ENCODE assay signal across 10 cellular contexts in the genomic region with DNA sequence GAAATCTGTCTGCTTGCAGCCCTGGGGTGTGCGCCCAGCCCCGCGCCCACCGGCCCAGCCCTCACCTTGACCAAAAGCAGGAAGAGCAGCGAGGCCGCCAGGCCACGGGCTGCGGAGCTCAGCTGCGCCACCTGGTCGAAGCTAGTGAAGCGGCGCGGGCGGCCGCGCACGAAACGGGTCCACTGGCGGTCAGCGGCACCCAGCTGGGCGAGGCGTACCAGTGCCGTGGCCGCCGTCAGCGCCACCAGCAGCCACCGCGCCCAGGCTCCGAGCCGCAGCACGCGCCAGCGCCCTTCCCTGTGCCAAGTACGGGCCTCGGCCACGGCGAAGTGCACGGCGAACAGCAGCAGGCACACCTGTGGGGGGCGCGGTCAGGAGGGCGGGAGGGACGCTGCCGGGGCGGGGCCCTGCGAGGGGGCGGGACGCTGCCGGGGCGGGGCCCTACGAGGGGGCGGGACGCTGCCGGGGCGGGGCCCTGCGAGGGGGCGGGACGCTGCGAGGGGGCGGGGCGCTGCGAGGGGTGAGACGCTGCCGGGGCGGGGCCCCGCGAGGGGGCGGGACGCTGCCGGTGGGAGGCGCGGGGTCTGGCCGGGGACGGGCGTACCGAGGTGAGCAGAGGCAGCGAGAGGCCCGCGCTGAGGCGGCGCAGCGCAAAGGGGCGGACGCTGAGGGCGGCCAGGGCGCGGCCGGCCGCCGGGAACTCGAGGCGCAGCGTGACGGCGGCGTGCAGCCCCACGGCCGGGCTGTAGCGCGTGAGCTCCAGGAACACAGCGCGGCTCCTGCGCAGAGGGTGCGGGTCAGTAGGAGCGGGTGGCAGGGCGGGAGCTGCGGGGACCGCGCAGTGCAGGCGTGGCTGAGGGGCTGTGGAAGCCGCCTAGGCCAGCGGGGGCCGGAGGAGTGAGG. TPM values are rescaled to one million over a fixed set of nuclear protein-coding genes. Genes with fewer than 3 reads are reported as not detected.
DNase-seq lines count a peak whose midpoint lies in the region; ATAC-seq, FAIRE-seq and TF ChIP-seq lines count a peak whose summit lies in the region.
"Had no signal": no experiment of that assay in that cellular context is flagged by ENCODE, and none has a peak within 500 bp of the region (broad histone marks: within the 10 kb centered on the region; RNA-seq: fewer than 3 reads in every experiment).

No MANE protein-coding gene starts in this region.

- intact Hi-C loops in HepG2 (cut with micrococcal nuclease; ENCODE audit: unreplicated experiment) = no loop called here

- H4K20me1 ChIP-seq in HepG2 (ENCODE audit: insufficient read depth, low read length) = no peaks in the 10 kb centered on the region

- H3K9me3 ChIP-seq in HepG2 (ENCODE audit: low read length) (no peaks in the 10 kb centered on the region), upper lobe of left lung (no peaks in the 10 kb centered on the region)
- H3K9me3 ChIP-seq: BLaER1 treated with 17β-estradiol and CSF1 and Interleukin-3, amounts not matched to agents 10 nM and 100 nM had no signal

- TF ChIP-seq RAD21 in HepG2 (CRISPR knock-in tag; IDR thresholded peaks at IDR 0.05) = no peak

- H3K4me3 ChIP-seq in HepG2 (replicated peaks in 1 of 3; ENCODE audit: insufficient read depth in 1 of 3, low read depth in 2 of 3, low read length in 3 of 3) (no peak overlapping the region), upper lobe of left lung (peak overlapping the region in 3 of 4 donors; percentile 28 to 38 (median 36))
- H3K4me3 ChIP-seq: BLaER1 treated with 17β-estradiol and CSF1 and Interleukin-3, amounts not matched to agents 10 nM and 100 nM had no signal

- peak; percentile 75 for DNase-seq in activated effector memory CD4-positive, alpha-beta T cell treated with anti-CD3 and anti-CD28 coated beads, Interleukin-2, amount 50 U/mL, for 16 hours
- DNase-seq in activated effector memory CD4-positive, alpha-beta T cell treated with Interleukin-2 at 50 U/mL for 16 hours = no peak
- DNase-seq in ecto neural progenitor cell (ENCODE audit: low spot score) (peak; percentile 97), HepG2 (ENCODE audit: low spot score) (no peak), upper lobe of left lung (peak; percentile 89 to 95), medulla oblongata (ENCODE audit: extremely low spot score) (no peak), SHP77 (lab: John Stamatoyannopoulos, UW) (no peak)
- DNase-seq in activated CD8-positive, alpha-beta memory T cell treated with anti-CD3 and anti-CD28 coated beads, Interleukin-2, amount 50 U/mL, for 48 hours = no peak

- H3K4me1 ChIP-seq in HepG2 (ENCODE audit: insufficient read depth, low read length) (no peaks in the 10 kb centered on the region), upper lobe of left lung (peaks cover 4 to 15% (median 9%) of the 10 kb centered on the region in 4 donors)

- no peaks in the 10 kb centered on the region for H3K79me2 ChIP-seq in HepG2 (ENCODE audit: insufficient read depth, low read length)

- no peak overlapping the region for H3K4me2 ChIP-seq in HepG2 (ENCODE audit: low read depth, low read length)
- H3K4me2 ChIP-seq: BLaER1 treated with 17β-estradiol and CSF1 and Interleukin-3, amounts not matched to agents 10 nM and 100 nM; KMS-11 had no signal

- 98% methylated on average over 111 of the region's 113 CpGs for WGBS in HepG2 (ENCODE audit: low lambda C conversion rate)
- WGBS in upper lobe of left lung, 2 donors = 76 to 93% methylated on average over 31 to 59 of the region's 113 CpGs

- in situ Hi-C loops in HepG2 (cut with HindIII; ENCODE audit: extremely low pct_ligation_motif_present, low pct_unique_long_range_greater_than_20kb) = no loop called here

- no TSS peak for BruUV-seq in HepG2 (replicated peaks; lab: Mats Ljungman, UMichigan)

- no peak for TF ChIP-seq POLR2A in HepG2 (IDR thresholded peaks at IDR 0.05; ENCODE audit: insufficient read depth in 1 of 2, low read depth in 2 of 2, low read length in 2 of 2)
- peak in 1 of 4 donors; percentile 34 for TF ChIP-seq POLR2A in upper lobe of left lung (IDR thresholded peaks at IDR 0.05)

- ATAC-seq in HepG2 (no peak), upper lobe of left lung (ENCODE audit: low FRiP score in 2 of 2) (peak; percentile 40 to 65)

- H3K36me3 ChIP-seq in HepG2 (replicated peaks in 1 of 2; ENCODE audit: control insufficient read depth in 1 of 2, insufficient read depth in 2 of 2, low read length in 2 of 2) = peaks cover 11 to 38% of the 10 kb centered on the region in 2 experiments; a peak in 4 of 5 replicates
- H3K36me3 ChIP-seq in upper lobe of left lung = peaks cover 14 to 97% (median 82%) of the 10 kb centered on the region in 4 donors

- CTCF ChIA-PET in HepG2 (lab: Yijun Ruan, JAX; ENCODE audit: low intra/inter-chr PET ratio, low total read pairs) = no interaction called here

- POLR2A ChIA-PET in HepG2 (lab: Yijun Ruan, JAX) = interaction anchor here (0.6 kb wide), 1 partner anchor 413 kb away, joined by 5 read pairs; a partner anchor contains a TSS

- no peak for TF ChIP-seq EP300 in HepG2 (IDR thresholded peaks at IDR 0.05; ENCODE audit: low read depth in 2 of 2, low read length in 2 of 2)
- TF ChIP-seq EP300 in HepG2 (CRISPR knock-in tag; IDR thresholded peaks at IDR 0.05; ENCODE audit: borderline replicate concordance) = no peak
- no peak for TF ChIP-seq EP300 in upper lobe of left lung (IDR thresholded peaks at IDR 0.05)

- H2AFZ ChIP-seq in HepG2 (ENCODE audit: low read length) = no peak overlapping the region

- H3K27ac ChIP-seq in HepG2 (ENCODE audit: extremely low read length, insufficient read depth, low read length) (no peak overlapping the region), upper lobe of left lung (peak overlapping the region in 3 of 4 donors; percentile 44 to 67 (median 63))
- H3K27ac ChIP-seq: BLaER1 treated with 17β-estradiol and CSF1 and Interleukin-3, amounts not matched to agents 10 nM and 100 nM; KMS-11 had no signal

- no peaks in the 10 kb centered on the region for H3K27me3 ChIP-seq in HepG2 (ENCODE audit: control insufficient read depth in 1 of 2, insufficient read depth in 2 of 2, low read length in 2 of 2)
- no peaks in the 10 kb centered on the region for H3K27me3 ChIP-seq in upper lobe of left lung
- H3K27me3 ChIP-seq: BLaER1 treated with 17β-estradiol and CSF1 and Interleukin-3, amounts not matched to agents 10 nM and 100 nM had no signal

- H3K9ac ChIP-seq in HepG2 (ENCODE audit: insufficient read depth, low read depth, low read length) = no peak overlapping the region
- H3K9ac ChIP-seq: BLaER1 treated with 17β-estradiol and CSF1 and Interleukin-3, amounts not matched to agents 10 nM and 100 nM; KMS-11 had no signal

- FAIRE-seq in HepG2 (lab: Jason Lieb, UNC) = no peak

- TF ChIP-seq CTCF in HepG2 (CRISPR knock-in tag; IDR thresholded peaks at IDR 0.05) (no peak), upper lobe of left lung (IDR thresholded peaks at IDR 0.05) (peak in 5 of 6 experiments; percentile 24 to 76 (median 64))

RNA-seq across cellular contexts. Expression of a gene that starts 43.3 kb away (rescaled TPM):
- 10.3 and 19.6 TPM in 2 replicates for total RNA-seq in HepG2 (2016; rRNA removed; fragmentation: Illumina TruSeq; extraction: Trizol)
- total RNA-seq in HepG2 (2016; cell fraction: cytosol; rRNA removed; fragmentation: Illumina TruSeq; extraction: Trizol; ENCODE audit: low read depth) = 13.6 and 17.2 TPM in 2 replicates
- total RNA-seq in HepG2 (2016; cell fraction: insoluble cytoplasmic fraction; rRNA removed; fragmentation: Illumina TruSeq; extraction: Trizol) = 7.7 and 19.6 TPM in 2 replicates
- total RNA-seq in HepG2 (2016; cell fraction: membrane; rRNA removed; fragmentation: Illumina TruSeq; extraction: Trizol) = 13.2 and 13.3 TPM in 2 replicates
- total RNA-seq in HepG2 (2016; cell fraction: nucleus; rRNA removed; fragmentation: Illumina TruSeq; extraction: Trizol) = 21.2 and 34.7 TPM in 2 replicates
- polyA plus RNA-seq in HepG2 (2011; rRNA removed) = 40.4 and 44.6 TPM in 2 replicates
- 13.0 and 19.7 TPM in 2 replicates for polyA plus RNA-seq in HepG2 (2011; cell fraction: cytosol; rRNA removed)
- polyA plus RNA-seq in HepG2 (2011; cell fraction: nucleus; rRNA removed) = 352 and 473 TPM in 2 replicates
- 50.1 and 57.0 TPM in 2 replicates for polyA plus RNA-seq in HepG2 (2012)
- polyA plus RNA-seq in HepG2 (2016; cell fraction: cytosol; fragmentation: Illumina TruSeq; extraction: Trizol; ENCODE audit: low read depth) = 2.9 and 4.1 TPM in 2 replicates
- 13.2 and 17.7 TPM in 2 replicates for polyA plus RNA-seq in HepG2 (2016; cell fraction: insoluble cytoplasmic fraction; fragmentation: Illumina TruSeq; extraction: Trizol; ENCODE audit: low read depth)
- polyA plus RNA-seq in HepG2 (2016; cell fraction: membrane; fragmentation: Illumina TruSeq; extraction: Trizol; ENCODE audit: low read depth) = 5.4 and 5.7 TPM in 2 replicates
- 82.5 and 84.9 TPM in 2 replicates for polyA plus RNA-seq in HepG2 (2016; cell fraction: nucleus; fragmentation: Illumina TruSeq; extraction: Trizol; ENCODE audit: insufficient read depth, low read depth)
- polyA minus RNA-seq in HepG2 (2011; rRNA and poly(A)+ RNA removed; ENCODE audit: low replicate concordance) = 69.9 and 84.9 TPM in 2 replicates
- polyA minus RNA-seq in HepG2 (2011; cell fraction: cytosol; rRNA and poly(A)+ RNA removed) = 25.5 and 36.2 TPM in 2 replicates
- polyA minus RNA-seq in HepG2 (2011; cell fraction: nucleus; rRNA and poly(A)+ RNA removed) = 59.4 and 61.0 TPM in 2 replicates
- 100 to 1,000 TPM in 4 of 6 donors, 10 to 100 TPM in 2; 47.3 to 296 (median 118) TPM for total RNA-seq in upper lobe of left lung

RNA-seq across cellular contexts. Expression of a gene that starts 43.4 kb away (rescaled TPM):
- total RNA-seq in HepG2 (2016; rRNA removed; fragmentation: Illumina TruSeq; extraction: Trizol) (64.8 and 64.9 TPM in 2 replicates), upper lobe of left lung (10 to 100 TPM; 17.8 to 43.6 (median 28.8) TPM)
- total RNA-seq in HepG2 (2016; cell fraction: cytosol; rRNA removed; fragmentation: Illumina TruSeq; extraction: Trizol; ENCODE audit: low read depth) = 24.9 and 26.2 TPM in 2 replicates
- total RNA-seq in HepG2 (2016; cell fraction: insoluble cytoplasmic fraction; rRNA removed; fragmentation: Illumina TruSeq; extraction: Trizol) = 69.4 and 70.6 TPM in 2 replicates
- total RNA-seq in HepG2 (2016; cell fraction: membrane; rRNA removed; fragmentation: Illumina TruSeq; extraction: Trizol) = 25.2 and 29.9 TPM in 2 replicates
- total RNA-seq in HepG2 (2016; cell fraction: nucleus; rRNA removed; fragmentation: Illumina TruSeq; extraction: Trizol) = 22.8 and 26.0 TPM in 2 replicates
- polyA plus RNA-seq in HepG2 (2011; rRNA removed) = 47.5 and 55.6 TPM in 2 replicates
- polyA plus RNA-seq in HepG2 (2011; cell fraction: cytosol; rRNA removed) = 63.4 and 112 TPM in 2 replicates
- polyA plus RNA-seq in HepG2 (2011; cell fraction: nucleus; rRNA removed) = 61.1 and 66.7 TPM in 2 replicates
- polyA plus RNA-seq in HepG2 (2012) = 19.7 and 24.2 TPM in 2 replicates
- polyA plus RNA-seq in HepG2 (2016; cell fraction: cytosol; fragmentation: Illumina TruSeq; extraction: Trizol; ENCODE audit: low read depth) = 12.4 and 13.2 TPM in 2 replicates
- polyA plus RNA-seq in HepG2 (2016; cell fraction: insoluble cytoplasmic fraction; fragmentation: Illumina TruSeq; extraction: Trizol; ENCODE audit: low read depth) = 43.0 and 46.2 TPM in 2 replicates
- 15.6 and 17.1 TPM in 2 replicates for polyA plus RNA-seq in HepG2 (2016; cell fraction: membrane; fragmentation: Illumina TruSeq; extraction: Trizol; ENCODE audit: low read depth)
- polyA plus RNA-seq in HepG2 (2016; cell fraction: nucleus; fragmentation: Illumina TruSeq; extraction: Trizol; ENCODE audit: insufficient read depth, low read depth) = 42.8 and 44.9 TPM in 2 replicates
- 25.8 and 50.8 TPM in 2 replicates for polyA minus RNA-seq in HepG2 (2011; rRNA and poly(A)+ RNA removed; ENCODE audit: low replicate concordance)
- 24.2 and 32.7 TPM in 2 replicates for polyA minus RNA-seq in HepG2 (2011; cell fraction: cytosol; rRNA and poly(A)+ RNA removed)
- 9.3 and 11.6 TPM in 2 replicates for polyA minus RNA-seq in HepG2 (2011; cell fraction: nucleus; rRNA and poly(A)+ RNA removed)

RNA-seq across cellular contexts. Expression of a gene that starts 44.6 kb away (rescaled TPM):
- total RNA-seq in HepG2 (2016; rRNA removed; fragmentation: Illumina TruSeq; extraction: Trizol) (9.1 and 22.1 TPM in 2 replicates), upper lobe of left lung (100 to 1,000 TPM in 3 of 6 donors, 10 to 100 TPM in 3; 75.4 to 567 (median 106) TPM)
- 14.9 and 15.2 TPM in 2 replicates for total RNA-seq in HepG2 (2016; cell fraction: cytosol; rRNA removed; fragmentation: Illumina TruSeq; extraction: Trizol; ENCODE audit: low read depth)
- 6.6 and 20.8 TPM in 2 replicates for total RNA-seq in HepG2 (2016; cell fraction: insoluble cytoplasmic fraction; rRNA removed; fragmentation: Illumina TruSeq; extraction: Trizol)
- 10.1 and 11.4 TPM in 2 replicates for total RNA-seq in HepG2 (2016; cell fraction: membrane; rRNA removed; fragmentation: Illumina TruSeq; extraction: Trizol)
- total RNA-seq in HepG2 (2016; cell fraction: nucleus; rRNA removed; fragmentation: Illumina TruSeq; extraction: Trizol) = 26.8 and 33.4 TPM in 2 replicates
- 23.0 and 40.7 TPM in 2 replicates for polyA plus RNA-seq in HepG2 (2011; rRNA removed)
- 18.3 and 19.9 TPM in 2 replicates for polyA plus RNA-seq in HepG2 (2011; cell fraction: cytosol; rRNA removed)
- 410 and 565 TPM in 2 replicates for polyA plus RNA-seq in HepG2 (2011; cell fraction: nucleus; rRNA removed)
- polyA plus RNA-seq in HepG2 (2012) = 20.8 and 52.6 TPM in 2 replicates
- polyA plus RNA-seq in HepG2 (2016; cell fraction: cytosol; fragmentation: Illumina TruSeq; extraction: Trizol; ENCODE audit: low read depth) = 0.90 and 0.96 TPM in 2 replicates
- 6.2 and 8.3 TPM in 2 replicates for polyA plus RNA-seq in HepG2 (2016; cell fraction: insoluble cytoplasmic fraction; fragmentation: Illumina TruSeq; extraction: Trizol; ENCODE audit: low read depth)
- 1.6 TPM in 2 replicates for polyA plus RNA-seq in HepG2 (2016; cell fraction: membrane; fragmentation: Illumina TruSeq; extraction: Trizol; ENCODE audit: low read depth)
- polyA plus RNA-seq in HepG2 (2016; cell fraction: nucleus; fragmentation: Illumina TruSeq; extraction: Trizol; ENCODE audit: insufficient read depth, low read depth) = 86.8 and 102 TPM in 2 replicates
- polyA minus RNA-seq in HepG2 (2011; rRNA and poly(A)+ RNA removed; ENCODE audit: low replicate concordance) = 24.5 and 75.7 TPM in 2 replicates
- 24.3 and 34.5 TPM in 2 replicates for polyA minus RNA-seq in HepG2 (2011; cell fraction: cytosol; rRNA and poly(A)+ RNA removed)
- polyA minus RNA-seq in HepG2 (2011; cell fraction: nucleus; rRNA and poly(A)+ RNA removed) = 72.0 and 84.2 TPM in 2 replicates

RNA-seq across cellular contexts. Expression of a gene that starts 57.4 kb away (rescaled TPM):
- total RNA-seq in HepG2 (2016; rRNA removed; fragmentation: Illumina TruSeq; extraction: Trizol) (0.45 and 0.86 TPM in 2 replicates), upper lobe of left lung (1 to 10 TPM in 1 of 6 donors, under 1 TPM in 3, not detected in 2; 0.30 to 6.8 (median 0.85) TPM)
- 1.2 and 1.4 TPM in 2 replicates for total RNA-seq in HepG2 (2016; cell fraction: cytosol; rRNA removed; fragmentation: Illumina TruSeq; extraction: Trizol; ENCODE audit: low read depth)
- 0.62 and 1.3 TPM in 2 replicates for total RNA-seq in HepG2 (2016; cell fraction: insoluble cytoplasmic fraction; rRNA removed; fragmentation: Illumina TruSeq; extraction: Trizol)
- total RNA-seq in HepG2 (2016; cell fraction: membrane; rRNA removed; fragmentation: Illumina TruSeq; extraction: Trizol) = 0.96 and 1.9 TPM in 2 replicates
- 1.0 and 1.6 TPM in 2 replicates for total RNA-seq in HepG2 (2016; cell fraction: nucleus; rRNA removed; fragmentation: Illumina TruSeq; extraction: Trizol)
- 3.6 and 3.7 TPM in 2 replicates for polyA plus RNA-seq in HepG2 (2011; rRNA removed)
- polyA plus RNA-seq in HepG2 (2011; cell fraction: cytosol; rRNA removed) = 2.2 and 3.4 TPM in 2 replicates
- 20.4 and 21.0 TPM in 2 replicates for polyA plus RNA-seq in HepG2 (2011; cell fraction: nucleus; rRNA removed)
- 2.3 and 3.3 TPM in 2 replicates for polyA plus RNA-seq in HepG2 (2012)
- polyA plus RNA-seq in HepG2 (2016; cell fraction: cytosol; fragmentation: Illumina TruSeq; extraction: Trizol; ENCODE audit: low read depth) = 2.1 and 2.3 TPM in 2 replicates
- 0.92 and 1.1 TPM in 2 replicates for polyA plus RNA-seq in HepG2 (2016; cell fraction: insoluble cytoplasmic fraction; fragmentation: Illumina TruSeq; extraction: Trizol; ENCODE audit: low read depth)
- 1.9 and 2.3 TPM in 2 replicates for polyA plus RNA-seq in HepG2 (2016; cell fraction: membrane; fragmentation: Illumina TruSeq; extraction: Trizol; ENCODE audit: low read depth)
- 3.2 and 3.9 TPM in 2 replicates for polyA plus RNA-seq in HepG2 (2016; cell fraction: nucleus; fragmentation: Illumina TruSeq; extraction: Trizol; ENCODE audit: insufficient read depth, low read depth)
- polyA minus RNA-seq in HepG2 (2011; rRNA and poly(A)+ RNA removed; ENCODE audit: low replicate concordance) = 6.5 and 7.6 TPM in 2 replicates
- 0.79 TPM in 1 of 2 replicates, not detected in the other for polyA minus RNA-seq in HepG2 (2011; cell fraction: cytosol; rRNA and poly(A)+ RNA removed)
- polyA minus RNA-seq in HepG2 (2011; cell fraction: nucleus; rRNA and poly(A)+ RNA removed) = 0.90 and 1.2 TPM in 2 replicates

Comparison
In these comparisons a context has a peak if more than half of its experiments do, and no peak if none do; other contexts are left out.
1. DNase-seq: peak in activated effector memory CD4-positive, alpha-beta T cell treated with anti-CD3 and anti-CD28 coated beads, Interleukin-2, amount 50 U/mL, for 16 hours (single experiment), ecto neural progenitor cell (single experiment) and upper lobe of left lung (2 of 2); none in activated effector memory CD4-positive, alpha-beta T cell treated with Interleukin-2 at 50 U/mL for 16 hours (single experiment), HepG2 (single experiment), medulla oblongata (single experiment), SHP77 (0 of 2) and activated CD8-positive, alpha-beta memory T cell treated with anti-CD3 and anti-CD28 coated beads, Interleukin-2, amount 50 U/mL, for 48 hours (single experiment).
2. H3K4me3 ChIP-seq: peak in upper lobe of left lung (3 of 4); none in HepG2 (0 of 3).